Comparison of ENCODE assay signal across 11 cellular contexts in genomic region chr10:76428541-76429330, GRCh38.
A peak's percentile ranks its signal among the peaks of the same experiment; 100 is the strongest.
DNase-seq lines count a peak whose midpoint lies in the region; ATAC-seq and TF ChIP-seq lines count a peak whose summit lies in the region.
"Had no signal": no experiment of that assay in that cellular context is flagged by ENCODE, and none has a peak within 500 bp of the region (broad histone marks: within the 10 kb centered on the region; RNA-seq: fewer than 3 reads in every experiment).

No MANE protein-coding gene starts in this region.

- TF ChIP-seq CTCF in choroid plexus epithelial cell (conservative IDR thresholded peaks at IDR 0.05; ENCODE audit: low read depth, low read length) (no peak), nephron (IDR thresholded peaks at IDR 0.05; ENCODE audit: unreplicated experiment in 3 of 3) (no peak), H9 (conservative IDR thresholded peaks at IDR 0.05) (no peak)

- no peak for ATAC-seq in activated CD8-positive, alpha-beta T cell treated with anti-CD3 and anti-CD28 coated beads, Interleukin-2, amount 10 ng/mL, durations not matched to agents 7 days and 5 days
- ATAC-seq in HG02798 (IDR thresholded peaks at IDR 0.05; ENCODE audit: poor library complexity, unreplicated experiment), result no peak

- no peak overlapping the region for H3K4ac ChIP-seq in H9 (ENCODE audit: low read depth, low read length)

- H3K56ac ChIP-seq in H9 (ENCODE audit: insufficient read length, low read depth, low read length), result no peak overlapping the region

- no peak overlapping the region for H2AK5ac ChIP-seq in H9 (ENCODE audit: insufficient read length, low read length)

- H2BK12ac ChIP-seq in H9 (ENCODE audit: insufficient read length, low read depth, low read length), result no peak overlapping the region

- H3K27ac Mint-ChIP-seq in nephron (peak overlapping the region; percentile 68 to 91 (median 79)), H9 (no peak overlapping the region; a peak in 1 of 7 replicates)
- no peak overlapping the region for H3K27ac Mint-ChIP-seq in activated CD8-positive, alpha-beta T cell treated with anti-CD3 and anti-CD28 coated beads, Interleukin-2, amount 10 ng/mL, durations not matched to agents 7 days and 5 days

- no peak overlapping the region for H4K5ac ChIP-seq in H9 (ENCODE audit: insufficient read length, low read depth, low read length)

- no peaks in the 10 kb centered on the region for H4K20me1 ChIP-seq in H9 (ENCODE audit: control insufficient read depth, insufficient read depth, insufficient read length)

- no peaks in the 10 kb centered on the region for H3K79me2 ChIP-seq in H9 (ENCODE audit: insufficient read depth, low read length)
- H3K79me2 ChIP-seq: parathyroid adenoma had no signal

- no peak overlapping the region for H2BK5ac ChIP-seq in H9 (ENCODE audit: insufficient read length, low read length)

- CTCF ChIA-PET in activated CD8-positive, alpha-beta T cell treated with anti-CD3 and anti-CD28 coated beads, Interleukin-2, amount 10 ng/mL, durations not matched to agents 7 days and 5 days (lab: Charles Lee), result no interaction called here

- no peaks in the 10 kb centered on the region for H3K23me2 ChIP-seq in H9 (ENCODE audit: insufficient read length, low read depth, low read length, poor library complexity, severe bottlenecking)

- no peaks in the 10 kb centered on the region for H3K27me3 Mint-ChIP-seq in nephron (ENCODE audit: low read depth)
- no peaks in the 10 kb centered on the region for H3K27me3 Mint-ChIP-seq in H9 (ENCODE audit: low read depth)
- no peaks in the 10 kb centered on the region for H3K27me3 Mint-ChIP-seq in activated CD8-positive, alpha-beta T cell treated with anti-CD3 and anti-CD28 coated beads, Interleukin-2, amount 10 ng/mL, durations not matched to agents 7 days and 5 days (ENCODE audit: low read depth)

- H3K9me3 ChIP-seq in H9 (ENCODE audit: control insufficient read depth, low read depth, low read length), result no peaks in the 10 kb centered on the region

- no peak overlapping the region for H3K4me2 ChIP-seq in H9 (ENCODE audit: insufficient read depth, insufficient read length, low read length)

- H3K27ac ChIP-seq in H9 (ENCODE audit: insufficient read length, low read depth, low read length), result no peak overlapping the region
- H3K27ac ChIP-seq: parathyroid adenoma had no signal

- H4K91ac ChIP-seq in H9 (ENCODE audit: insufficient read length, low read depth, low read length), result no peak overlapping the region

- H3K27me3 ChIP-seq in H9 (ENCODE audit: insufficient read depth, low read length), result no peaks in the 10 kb centered on the region

- DNase-seq in AG20443 (ENCODE audit: low spot score), result peak; percentile 58
- peak; percentile 59 for DNase-seq in NCI-H2227 (lab: John Stamatoyannopoulos, UW; ENCODE audit: unreplicated experiment)
- DNase-seq in choroid plexus epithelial cell (ENCODE audit: low read depth), result peak; percentile 95
- DNase-seq in H9, result no peak
- DNase-seq in activated CD8-positive, alpha-beta T cell treated with anti-CD3 and anti-CD28 coated beads, Interleukin-2, amount 10 ng/mL, durations not matched to agents 7 days and 5 days, result no peak
- DNase-seq in cortex of kidney (lab: John Stamatoyannopoulos, UW), result no peak
- DNase-seq: activated effector memory CD4-positive, alpha-beta T cell treated with anti-CD3 and anti-CD28 coated beads, Interleukin-2, amount 50 U/mL, for 16 hours; hypothalamus had no signal

- no peak overlapping the region for H3K18ac ChIP-seq in H9 (ENCODE audit: insufficient read length, low read depth, low read length)

- H3K4me3 Mint-ChIP-seq in nephron (peak overlapping the region in 1 of 3 experiments; percentile 37), H9 (no peak overlapping the region)
- H3K4me3 Mint-ChIP-seq in activated CD8-positive, alpha-beta T cell treated with anti-CD3 and anti-CD28 coated beads, Interleukin-2, amount 10 ng/mL, durations not matched to agents 7 days and 5 days, result no peak overlapping the region

- H3K9me3 Mint-ChIP-seq in nephron (peaks cover 2% of the 10 kb centered on the region), H9 (peaks cover 0 to 5% of the 10 kb centered on the region in 2 experiments; a peak in 2 of 5 replicates)
- H3K9me3 Mint-ChIP-seq in activated CD8-positive, alpha-beta T cell treated with anti-CD3 and anti-CD28 coated beads, Interleukin-2, amount 10 ng/mL, durations not matched to agents 7 days and 5 days (ENCODE audit: insufficient read depth), result no peaks in the 10 kb centered on the region

- POLR2A ChIA-PET in activated CD8-positive, alpha-beta T cell treated with anti-CD3 and anti-CD28 coated beads, Interleukin-2, amount 10 ng/mL, durations not matched to agents 7 days and 5 days (lab: Charles Lee), result no interaction called here

- H3K9ac ChIP-seq in H9 (ENCODE audit: extremely low read depth, insufficient read length, low read length), result no peak overlapping the region
- H3K9ac ChIP-seq: parathyroid adenoma had no signal

- H3K36me3 Mint-ChIP-seq in nephron (ENCODE audit: low read depth), result no peaks in the 10 kb centered on the region
- no peaks in the 10 kb centered on the region; a peak in 1 of 7 replicates for H3K36me3 Mint-ChIP-seq in H9 (ENCODE audit: insufficient read depth in 1 of 3, low read depth in 3 of 3)
- no peaks in the 10 kb centered on the region for H3K36me3 Mint-ChIP-seq in activated CD8-positive, alpha-beta T cell treated with anti-CD3 and anti-CD28 coated beads, Interleukin-2, amount 10 ng/mL, durations not matched to agents 7 days and 5 days (ENCODE audit: low read depth)

- H2BK15ac ChIP-seq in H9 (ENCODE audit: low read depth, low read length), result no peak overlapping the region

- no peak overlapping the region for H3K4me3 ChIP-seq in choroid plexus epithelial cell (ENCODE audit: low read depth, low read length)

- no peak overlapping the region for H2AFZ ChIP-seq in H9 (ENCODE audit: low read length)
- H2AFZ ChIP-seq: parathyroid adenoma had no signal

- H3K23ac ChIP-seq in H9 (ENCODE audit: insufficient read length, low read depth, low read length), result no peak overlapping the region

- no peak overlapping the region for H2BK20ac ChIP-seq in H9 (ENCODE audit: low read depth, low read length, poor library complexity, severe bottlenecking)

- no peak overlapping the region for H3T11ph ChIP-seq in H9 (ENCODE audit: low read length)

- WGBS in H9 (ENCODE audit: extremely low coverage, insufficient read length, low lambda C conversion rate), result no CpG with 5 or more reads among the region's 4 CpGs

- H3K4me1 Mint-ChIP-seq in nephron (peaks cover 54% of the 10 kb centered on the region), H9 (peaks cover 41 to 43% of the 10 kb centered on the region in 2 experiments)
- H3K4me1 Mint-ChIP-seq in activated CD8-positive, alpha-beta T cell treated with anti-CD3 and anti-CD28 coated beads, Interleukin-2, amount 10 ng/mL, durations not matched to agents 7 days and 5 days (ENCODE audit: low read depth), result no peaks in the 10 kb centered on the region

- no peak overlapping the region for H3K14ac ChIP-seq in H9 (ENCODE audit: insufficient read depth, low read length)

- H4K8ac ChIP-seq in H9 (replicated peaks; ENCODE audit: insufficient read length, low read depth, low read length), result no peak overlapping the region

- peaks cover 10% of the 10 kb centered on the region for H3K4me1 ChIP-seq in H9 (ENCODE audit: insufficient read depth, low read length)

- H2BK120ac ChIP-seq in H9 (ENCODE audit: low read depth, low read length, poor library complexity, severe bottlenecking), result no peak overlapping the region

- no peaks in the 10 kb centered on the region for H3K79me1 ChIP-seq in H9 (ENCODE audit: insufficient read depth, low read depth, low read length, poor library complexity, severe bottlenecking)

Comparison
In these comparisons a context has a peak if more than half of its experiments do, and no peak if none do; other contexts are left out.
1. DNase-seq: peak in AG20443 (single experiment), NCI-H2227 (single experiment) and choroid plexus epithelial cell (single experiment); none in H9 (single experiment), activated CD8-positive, alpha-beta T cell treated with anti-CD3 and anti-CD28 coated beads, Interleukin-2, amount 10 ng/mL, durations not matched to agents 7 days and 5 days (single experiment) and cortex of kidney (single experiment).
2. H3K27ac Mint-ChIP-seq: peak in nephron (3 of 3); none in H9 (0 of 3) and activated CD8-positive, alpha-beta T cell treated with anti-CD3 and anti-CD28 coated beads, Interleukin-2, amount 10 ng/mL, durations not matched to agents 7 days and 5 days (single experiment).